ENCODE assay signal across 13 cellular contexts in genomic region chr5:173474881-173475287, GRCh38.
DNase-seq lines count a peak whose midpoint lies in the region; ATAC-seq and TF ChIP-seq lines count a peak whose summit lies in the region.
"Had no signal": no experiment of that assay in that cellular context is flagged by ENCODE, and none has a peak within 500 bp of the region (broad histone marks: within the 10 kb centered on the region; RNA-seq: fewer than 3 reads in every experiment).

No MANE protein-coding gene starts in this region.

- H3K9me3 ChIP-seq in RWPE2 (ENCODE audit: severe bottlenecking) (no peaks in the 10 kb centered on the region), stomach (no peaks in the 10 kb centered on the region)

- TF ChIP-seq POLR2A in stomach (IDR thresholded peaks at IDR 0.05): no peak

- H3K36me3 ChIP-seq in RWPE2 (ENCODE audit: low read depth) (no peaks in the 10 kb centered on the region), stomach (no peaks in the 10 kb centered on the region)

- peaks cover 18% of the 10 kb centered on the region for H3K4me1 ChIP-seq in RWPE2 (ENCODE audit: insufficient read depth, poor library complexity, severe bottlenecking)
- peaks cover 5 to 43% (median 22%) of the 10 kb centered on the region in 4 donors for H3K4me1 ChIP-seq in stomach

- TF ChIP-seq CTCF in RWPE2 (IDR thresholded peaks at IDR 0.05; ENCODE audit: poor library complexity, severe bottlenecking) (no peak), fibroblast of mammary gland (conservative IDR thresholded peaks at IDR 0.05; ENCODE audit: control insufficient read depth, insufficient read depth, low read depth, low read length) (no peak), stomach (IDR thresholded peaks at IDR 0.05) (no peak)

- H3K27me3 ChIP-seq in RWPE2 (ENCODE audit: insufficient read depth, poor library complexity, severe bottlenecking) (no peaks in the 10 kb centered on the region), stomach (peaks cover 0 to 11% (median 0%) of the 10 kb centered on the region in 3 donors)

- no peak for TF ChIP-seq EP300 in stomach (IDR thresholded peaks at IDR 0.05)

- DNase-seq in GM03348 (ENCODE audit: low spot score) (peak; percentile 62), RWPE2 (ENCODE audit: low spot score) (no peak), fibroblast of mammary gland (ENCODE audit: low read depth) (peak; percentile 73), stomach (no peak), DMS 273 (lab: John Stamatoyannopoulos, UW; ENCODE audit: unreplicated experiment) (no peak), NOMO-1 treated with DMSO at 0.1 percent for 48 hours (lab: John Stamatoyannopoulos, UW; ENCODE audit: unreplicated experiment) (no peak), foreskin melanocyte (no peak)
- DNase-seq: activated CD8-positive, alpha-beta memory T cell treated with anti-CD3 and anti-CD28 coated beads, Interleukin-2, amount 10 ng/mL, durations not matched to agents 7 days and 5 days; activated naive CD4-positive, alpha-beta T cell treated with anti-CD3 and anti-CD28 coated beads, Interleukin-2, amount 50 U/mL, for 16 hours; NCI-H146 had no signal

- H3K27ac ChIP-seq in RWPE2 (ENCODE audit: poor library complexity, severe bottlenecking): no peak overlapping the region
- H3K27ac ChIP-seq in stomach: peak overlapping the region in 3 of 5 donors; percentile 8 to 78 (median 48)

- ATAC-seq in RWPE2 (ENCODE audit: low read depth): peak; percentile 14; the same call in 1 of the 3 replicates
- ATAC-seq: activated CD8-positive, alpha-beta memory T cell treated with anti-CD3 and anti-CD28 coated beads, Interleukin-2, amount 10 ng/mL, durations not matched to agents 7 days and 5 days; GM12878; K562 had no signal

- H3K4me3 ChIP-seq in RWPE2 (ENCODE audit: severe bottlenecking) (no peak overlapping the region), fibroblast of mammary gland (ENCODE audit: control insufficient read depth, low read depth, low read length) (no peak overlapping the region), stomach (no peak overlapping the region)
- H3K4me3 ChIP-seq: GM12878, K562, skin epidermis had no signal

- 64 to 70% (median 64%) methylated on average over 5 of the region's 5 CpGs for WGBS in stomach, 5 donors

- intact Hi-C loops in stomach (cut with DNase I; ENCODE audit: low total_unique reads): no loop called here

Comparison
In these comparisons a context has a peak if more than half of its experiments do, and no peak if none do; other contexts are left out.
1. DNase-seq: peak in GM03348 (single experiment) and fibroblast of mammary gland (single experiment); none in RWPE2 (single experiment), stomach (single experiment), DMS 273 (single experiment), NOMO-1 treated with DMSO at 0.1 percent for 48 hours (single experiment) and foreskin melanocyte (single experiment).